16 cellular contexts compared by ENCODE assay signal in the genomic region with DNA sequence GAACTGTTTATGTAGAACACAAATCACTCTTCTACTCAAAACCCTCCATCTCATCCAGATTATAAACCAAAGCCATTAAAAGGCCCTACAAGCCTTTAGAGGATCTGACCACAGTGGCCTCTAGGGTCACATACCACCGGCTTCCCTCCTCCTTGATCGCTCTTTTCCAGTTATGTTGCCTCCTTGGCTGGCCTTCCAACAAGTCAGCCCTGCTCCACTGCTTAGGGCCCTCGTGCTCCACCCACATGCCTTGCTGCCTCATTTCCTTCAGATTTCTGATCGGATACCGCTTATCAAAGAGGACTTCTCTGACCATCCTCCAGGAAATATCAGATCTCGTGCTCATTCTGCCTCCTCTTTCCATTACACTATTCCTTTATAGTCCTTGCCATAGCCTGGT.
DNase-seq lines count a peak whose midpoint lies in the region; ATAC-seq, FAIRE-seq and TF ChIP-seq lines count a peak whose summit lies in the region.
"Had no signal": no experiment of that assay in that cellular context is flagged by ENCODE, and none has a peak within 500 bp of the region (broad histone marks: within the 10 kb centered on the region; RNA-seq: fewer than 3 reads in every experiment).

No MANE protein-coding gene starts in this region.

- no peak overlapping the region for H3K9ac ChIP-seq in K562 (ENCODE audit: insufficient read depth in 1 of 2, low read depth in 2 of 2, low read length in 2 of 2)

- H3K27ac Mint-ChIP-seq in activated naive CD8-positive, alpha-beta T cell treated with anti-CD3 and anti-CD28 coated beads, Interleukin-2, amount 50 U/mL, for 24 hours, result no peak overlapping the region
- H3K27ac Mint-ChIP-seq: B cell; CD4-positive, alpha-beta memory T cell had no signal

- H3K27me3 ChIP-seq in K562 (ENCODE audit: control insufficient read depth in 2 of 2, insufficient read depth in 2 of 2, low read length in 2 of 2), result no peaks in the 10 kb centered on the region; a peak in 3 of 5 replicates
- H3K27me3 ChIP-seq in osteoblast (ENCODE audit: insufficient read depth, low read length), result no peaks in the 10 kb centered on the region
- no peaks in the 10 kb centered on the region for H3K27me3 ChIP-seq in aorta (ENCODE audit: control insufficient read depth in 1 of 2, insufficient read depth in 2 of 2, low read length in 1 of 2)
- H3K27me3 ChIP-seq: SJSA1 had no signal

- no peaks in the 10 kb centered on the region for H3K36me3 ChIP-seq in K562 (ENCODE audit: control insufficient read depth, insufficient read depth, low read length)
- no peaks in the 10 kb centered on the region for H3K36me3 ChIP-seq in osteoblast (ENCODE audit: insufficient read depth, low read length)
- no peaks in the 10 kb centered on the region for H3K36me3 ChIP-seq in aorta (ENCODE audit: control insufficient read depth in 1 of 2, insufficient read depth in 2 of 2, low read length in 1 of 2)
- H3K36me3 ChIP-seq: SJSA1 had no signal

- 5% methylated on average over 6 of the region's 6 CpGs for WGBS in K562 (ENCODE audit: insufficient coverage, low coverage, missing lambda C conversion rate)
- 93 to 94% methylated on average over 6 of the region's 6 CpGs for WGBS in aorta, 2 donors

- no peaks in the 10 kb centered on the region for H3K4me1 Mint-ChIP-seq in activated naive CD8-positive, alpha-beta T cell treated with anti-CD3 and anti-CD28 coated beads, Interleukin-2, amount 50 U/mL, for 24 hours
- H3K4me1 Mint-ChIP-seq: B cell; CD4-positive, alpha-beta memory T cell had no signal

- no peak overlapping the region for H2AFZ ChIP-seq in K562 (ENCODE audit: low read depth, low read length)
- peak overlapping the region; percentile 76 for H2AFZ ChIP-seq in osteoblast (ENCODE audit: low read length)

- H3K36me3 Mint-ChIP-seq in activated naive CD8-positive, alpha-beta T cell treated with anti-CD3 and anti-CD28 coated beads, Interleukin-2, amount 50 U/mL, for 24 hours (ENCODE audit: low read depth), result no peaks in the 10 kb centered on the region
- H3K36me3 Mint-ChIP-seq: CD4-positive, alpha-beta memory T cell had no signal

- in situ Hi-C loops in K562 (cut with MboI), result loop anchor here (5.0 kb wide), 1 partner anchor 376 kb away; no protein-coding TSS in a partner anchor

- POLR2A ChIA-PET in K562 (lab: Yijun Ruan, JAX), result interaction anchor here (1.1 kb wide), 1 partner anchor 328 kb away, joined by 3 read pairs; no protein-coding TSS in a partner anchor

- no peak overlapping the region for H3K27ac ChIP-seq in K562 (ENCODE audit: extremely low read depth, low read depth, low read length)
- H3K27ac ChIP-seq in osteoblast (ENCODE audit: low read depth, low read length), result peak overlapping the region; percentile 36
- peak overlapping the region; percentile 46 to 76 for H3K27ac ChIP-seq in aorta (ENCODE audit: low read depth in 1 of 2, low read length in 2 of 2)
- H3K27ac ChIP-seq: SJSA1 had no signal

- TF ChIP-seq RAD21 in K562 (CRISPR knock-in tag; conservative IDR thresholded peaks at IDR 0.05 in 1 of 2, IDR thresholded peaks at IDR 0.05 in 1 of 2), result no peak

- CTCF ChIA-PET in K562 (lab: Yijun Ruan, JAX; ENCODE audit: low intra/inter-chr PET ratio), result no interaction called here

- H3K9me1 ChIP-seq in K562 (ENCODE audit: control insufficient read depth, insufficient read depth, low read length), result no peaks in the 10 kb centered on the region

- no TSS peak for BruUV-seq in K562 (replicated peaks; lab: Mats Ljungman, UMichigan)

- no peak for TF ChIP-seq POLR2A in K562 (conservative IDR thresholded peaks at IDR 0.05)

- FAIRE-seq in K562 (lab: Jason Lieb, UNC), result no peak
- FAIRE-seq: GM18507 had no signal

- H3K4me3 ChIP-seq in K562, result no peak overlapping the region
- H3K4me3 ChIP-seq in osteoblast (ENCODE audit: insufficient read depth, low read length), result peak overlapping the region; percentile 22
- H3K4me3 ChIP-seq in aorta (ENCODE audit: low read length in 2 of 2), result no peak overlapping the region
- H3K4me3 ChIP-seq: SJSA1 had no signal

- intact Hi-C loops in K562 (cut with micrococcal nuclease), result no loop called here
- intact Hi-C loops in aorta (cut with DNase I), result no loop called here

- DNase-seq in ELR (ENCODE audit: low read depth) (peak; percentile 13), K562 (ENCODE audit: extremely low read depth in 1 of 4, low spot score in 3 of 4) (no peak), osteoblast (ENCODE audit: insufficient read length, low spot score, missing footprints) (no peak), aorta (no peak), NCI-H82 treated with DMSO at 0.1 percent for 48 hours (lab: John Stamatoyannopoulos, UW; ENCODE audit: unreplicated experiment) (no peak), AML-193 (lab: John Stamatoyannopoulos, UW) (no peak)
- no peak for DNase-seq in activated naive CD8-positive, alpha-beta T cell treated with anti-CD3 and anti-CD28 coated beads, Interleukin-2, amount 50 U/mL, for 24 hours
- DNase-seq: Calu3; CD4-positive, alpha-beta memory T cell; KBM-7; NCI-H1436; NCI-H82 had no signal

- no peaks in the 10 kb centered on the region for H4K20me1 ChIP-seq in K562 (replicated peaks; ENCODE audit: control insufficient read depth, insufficient read depth, low read length)
- H4K20me1 ChIP-seq in osteoblast (ENCODE audit: insufficient read depth, low read length), result no peaks in the 10 kb centered on the region

- H3K9me3 Mint-ChIP-seq in activated naive CD8-positive, alpha-beta T cell treated with anti-CD3 and anti-CD28 coated beads, Interleukin-2, amount 50 U/mL, for 24 hours, result no peaks in the 10 kb centered on the region
- H3K9me3 Mint-ChIP-seq: CD4-positive, alpha-beta memory T cell had no signal

- no peaks in the 10 kb centered on the region for H3K79me2 ChIP-seq in K562 (ENCODE audit: control insufficient read depth, insufficient read depth, low read length)
- no peaks in the 10 kb centered on the region for H3K79me2 ChIP-seq in osteoblast (ENCODE audit: insufficient read depth, low read length)

- TF ChIP-seq CTCF in K562 (IDR thresholded peaks at IDR 0.05 in 2 of 3, conservative IDR thresholded peaks at IDR 0.05 in 1 of 3; ENCODE audit: insufficient read depth in 2 of 3, low read depth in 1 of 3, low read length in 3 of 3), result no peak
- no peak for TF ChIP-seq CTCF in osteoblast (IDR thresholded peaks at IDR 0.05; ENCODE audit: extremely low read depth, low read depth, low read length)

- H3K4me3 Mint-ChIP-seq in activated naive CD8-positive, alpha-beta T cell treated with anti-CD3 and anti-CD28 coated beads, Interleukin-2, amount 50 U/mL, for 24 hours, result no peak overlapping the region
- H3K4me3 Mint-ChIP-seq: B cell; CD4-positive, alpha-beta memory T cell had no signal

- peaks cover 27% of the 10 kb centered on the region for H3K27me3 Mint-ChIP-seq in activated naive CD8-positive, alpha-beta T cell treated with anti-CD3 and anti-CD28 coated beads, Interleukin-2, amount 50 U/mL, for 24 hours

- H3K9me3 ChIP-seq in K562 (replicated peaks; ENCODE audit: control insufficient read depth, insufficient read depth, low read depth, low read length) (no peaks in the 10 kb centered on the region), osteoblast (ENCODE audit: low read depth, low read length) (no peaks in the 10 kb centered on the region), aorta (ENCODE audit: control insufficient read depth, low read length) (no peaks in the 10 kb centered on the region)
- H3K9me3 ChIP-seq: SJSA1 had no signal

- ATAC-seq in K562 (peak; percentile 62), aorta (ENCODE audit: low FRiP score) (no peak)
- no peak for ATAC-seq in activated naive CD8-positive, alpha-beta T cell treated with anti-CD3 and anti-CD28 coated beads, Interleukin-2, amount 50 U/mL, for 24 hours
- ATAC-seq: HCT116 had no signal

- H3K4me1 ChIP-seq in K562 (replicated peaks in 1 of 2; ENCODE audit: control insufficient read depth in 2 of 2, insufficient read depth in 2 of 2, low read length in 2 of 2), result peaks cover 0 to 3% of the 10 kb centered on the region in 2 experiments; a peak in 1 of 5 replicates
- H3K4me1 ChIP-seq in osteoblast (ENCODE audit: insufficient read depth, low read length), result peaks cover 17% of the 10 kb centered on the region
- H3K4me1 ChIP-seq in aorta (ENCODE audit: control insufficient read depth in 1 of 2, insufficient read depth in 2 of 2, low read length in 2 of 2), result peaks cover 3 to 7% of the 10 kb centered on the region in 2 donors

- no peak overlapping the region for H3K4me2 ChIP-seq in K562 (ENCODE audit: insufficient read depth, low read length)
- peak overlapping the region; percentile 16 for H3K4me2 ChIP-seq in osteoblast (ENCODE audit: insufficient read depth, low read length)

- no peak for TF ChIP-seq EP300 in K562 (IDR thresholded peaks at IDR 0.05; ENCODE audit: low read length)

TF ChIP-seq in K562, 482 proteins besides CTCF, POLR2A, EP300 and RAD21:
- TF ChIP-seq ZNF584 (CRISPR knock-in tag; IDR thresholded peaks at IDR 0.05; ENCODE audit: low read depth) (0 out of 2 replicates have a peak, but pooled peaks have one; percentile 27), ADNP (tag; IDR thresholded peaks at IDR 0.05) (no peak), CBFA2T2 (conservative IDR thresholded peaks at IDR 0.05) (no peak), HDAC1 (IDR thresholded peaks at IDR 0.05) (peak in 1 of 2 experiments; percentile 46; a peak in 1 of 4 replicates), KDM1A (IDR thresholded peaks at IDR 0.05) (peak; percentile 74 to 87), ZNF395 (CRISPR knock-in tag; IDR thresholded peaks at IDR 0.05) (no peak), RCOR1 (IDR thresholded peaks at IDR 0.05; ENCODE audit: borderline replicate concordance in 1 of 2, low read depth in 2 of 2, low read length in 2 of 2) (peak in 1 of 2 experiments; percentile 50; a peak in 1 of 4 replicates)
